ENCODE assay signal across 8 cellular contexts in genomic region chr7:2355079-2356008, GRCh38. TPM values are rescaled to one million over a fixed set of nuclear protein-coding genes. Genes with fewer than 3 reads are reported as not detected.
A peak's percentile ranks its signal among the peaks of the same experiment; 100 is the strongest.
DNase-seq lines count a peak whose midpoint lies in the region; ATAC-seq and TF ChIP-seq lines count a peak whose summit lies in the region.

No MANE protein-coding gene starts in this region.

- H2BK5ac ChIP-seq in trophoblast cell (ENCODE audit: low read depth, low read length, poor library complexity): peak overlapping the region; percentile 35

- H3K27me3 Mint-ChIP-seq in T-helper 1 cell treated with Interleukin-12 subunit alpha and Interleukin-12 subunit beta and Interleukin-4 antibody, amounts not matched to agents 30 μg/mL and 1 μg/mL, for 36 hours (ENCODE audit: low read depth): no peaks in the 10 kb centered on the region

- DNase-seq in T-helper 1 cell (no peak), fibroblast of pulmonary artery (ENCODE audit: low read depth) (no peak), trophoblast cell (peak in 1 of 2 donors; percentile 45), GM19240 (ENCODE audit: insufficient read length, low spot score) (no peak), NCI-H1694 treated with DMSO at 0.1 percent for 48 hours (lab: John Stamatoyannopoulos, UW) (no peak)
- DNase-seq in activated CD8-positive, alpha-beta memory T cell treated with anti-CD3 and anti-CD28 coated beads for 24 hours: peak; percentile 73

- H3K27me3 ChIP-seq in trophoblast cell (ENCODE audit: insufficient read depth, low read length): no peaks in the 10 kb centered on the region

- peak overlapping the region; percentile 62 for H2BK120ac ChIP-seq in trophoblast cell (ENCODE audit: insufficient read depth, low read length, poor library complexity)

- TF ChIP-seq CTCF in fibroblast of pulmonary artery (IDR thresholded peaks at IDR 0.05; ENCODE audit: low read length, missing control alignments): no peak

- peak overlapping the region; percentile 96 for H2AFZ ChIP-seq in trophoblast cell (ENCODE audit: insufficient read depth, low read length, poor library complexity)

- H3K36me3 ChIP-seq in trophoblast cell (ENCODE audit: control insufficient read depth in 1 of 2, insufficient read depth in 2 of 2, low read length in 2 of 2): peaks cover 15 to 21% of the 10 kb centered on the region in 2 experiments

- H3K79me2 ChIP-seq in trophoblast cell (ENCODE audit: control insufficient read depth, insufficient read depth, low read length, poor library complexity): peaks cover 41% of the 10 kb centered on the region

- H2AK5ac ChIP-seq in trophoblast cell (ENCODE audit: low read length): peak overlapping the region; percentile 73

- H4K12ac ChIP-seq in trophoblast cell (ENCODE audit: low read depth, low read length): peak overlapping the region; percentile 83

- peaks cover 16% of the 10 kb centered on the region for H3K36me3 Mint-ChIP-seq in T-helper 1 cell treated with Interleukin-12 subunit alpha and Interleukin-12 subunit beta and Interleukin-4 antibody, amounts not matched to agents 30 μg/mL and 1 μg/mL, for 36 hours (ENCODE audit: low read depth)

- peaks cover 4 to 6% of the 10 kb centered on the region in 2 experiments for H3K4me1 ChIP-seq in trophoblast cell (ENCODE audit: control insufficient read depth in 1 of 2, insufficient read depth in 2 of 2, low read length in 2 of 2)

- peak overlapping the region; percentile 83 for H3K18ac ChIP-seq in trophoblast cell (ENCODE audit: low read length)

- no peak overlapping the region for H2BK12ac ChIP-seq in trophoblast cell (ENCODE audit: low read length)

- no peaks in the 10 kb centered on the region for H3K9me3 Mint-ChIP-seq in T-helper 1 cell treated with Interleukin-12 subunit alpha and Interleukin-12 subunit beta and Interleukin-4 antibody, amounts not matched to agents 30 μg/mL and 1 μg/mL, for 36 hours

- H3K27ac ChIP-seq in trophoblast cell (ENCODE audit: low read depth, low read length): peak overlapping the region; percentile 89

- WGBS in trophoblast cell (ENCODE audit: extremely low coverage, insufficient coverage, insufficient read length): no CpG with 5 or more reads among the region's 77 CpGs

- H3K9ac ChIP-seq in trophoblast cell (ENCODE audit: low read length): peak overlapping the region; percentile 89

- peaks cover 23% of the 10 kb centered on the region for H3K4me1 Mint-ChIP-seq in T-helper 1 cell treated with Interleukin-12 subunit alpha and Interleukin-12 subunit beta and Interleukin-4 antibody, amounts not matched to agents 30 μg/mL and 1 μg/mL, for 36 hours (ENCODE audit: low read depth)

- H3K23ac ChIP-seq in trophoblast cell (ENCODE audit: low read length): no peak overlapping the region

- H3K4me3 Mint-ChIP-seq in T-helper 1 cell treated with Interleukin-12 subunit alpha and Interleukin-12 subunit beta and Interleukin-4 antibody, amounts not matched to agents 30 μg/mL and 1 μg/mL, for 36 hours: peak overlapping the region; percentile 86

- H3K27ac Mint-ChIP-seq in T-helper 1 cell treated with Interleukin-12 subunit alpha and Interleukin-12 subunit beta and Interleukin-4 antibody, amounts not matched to agents 30 μg/mL and 1 μg/mL, for 36 hours: peak overlapping the region; percentile 88

- H3K4me3 ChIP-seq in fibroblast of pulmonary artery (replicated peaks; ENCODE audit: low read depth, low read length) (peak overlapping the region; percentile 93), trophoblast cell (ENCODE audit: low read depth, low read length) (peak overlapping the region; percentile 95)

- peak overlapping the region; percentile 100 for H3K4ac ChIP-seq in trophoblast cell (ENCODE audit: low read depth, low read length)

- H3K79me1 ChIP-seq in trophoblast cell (ENCODE audit: low read length): peaks cover 16% of the 10 kb centered on the region

- peak overlapping the region; percentile 91 for H3K14ac ChIP-seq in trophoblast cell (ENCODE audit: low read length)

- peak; percentile 17 for ATAC-seq in HG03469 (IDR thresholded peaks at IDR 0.05; ENCODE audit: unreplicated experiment)

- peak overlapping the region; percentile 99 for H4K91ac ChIP-seq in trophoblast cell (ENCODE audit: low read depth, low read length)

- peak overlapping the region; percentile 79 for H4K8ac ChIP-seq in trophoblast cell (ENCODE audit: low read depth, low read length)

- H3K4me2 ChIP-seq in trophoblast cell (ENCODE audit: low read length): peak overlapping the region; percentile 89

- no peaks in the 10 kb centered on the region for H3K9me3 ChIP-seq in trophoblast cell (ENCODE audit: insufficient read depth, low read depth, low read length)

RNA-seq across cellular contexts. Expression of gene EIF3B, which starts 0.7 kb away (rescaled TPM):
- polyA plus RNA-seq in trophoblast cell (2013): 174 and 182 TPM in 2 replicates

RNA-seq across cellular contexts. Expression of gene SNX8, which starts 41.1 kb away (rescaled TPM):
- 16.1 and 16.4 TPM in 2 replicates for polyA plus RNA-seq in trophoblast cell (2013)

RNA-seq across cellular contexts. Expression of gene CHST12, which starts 48.1 kb away (rescaled TPM):
- polyA plus RNA-seq in trophoblast cell (2013): 18.9 and 19.3 TPM in 2 replicates
